8 cellular contexts compared by ENCODE assay signal in the genomic region with DNA sequence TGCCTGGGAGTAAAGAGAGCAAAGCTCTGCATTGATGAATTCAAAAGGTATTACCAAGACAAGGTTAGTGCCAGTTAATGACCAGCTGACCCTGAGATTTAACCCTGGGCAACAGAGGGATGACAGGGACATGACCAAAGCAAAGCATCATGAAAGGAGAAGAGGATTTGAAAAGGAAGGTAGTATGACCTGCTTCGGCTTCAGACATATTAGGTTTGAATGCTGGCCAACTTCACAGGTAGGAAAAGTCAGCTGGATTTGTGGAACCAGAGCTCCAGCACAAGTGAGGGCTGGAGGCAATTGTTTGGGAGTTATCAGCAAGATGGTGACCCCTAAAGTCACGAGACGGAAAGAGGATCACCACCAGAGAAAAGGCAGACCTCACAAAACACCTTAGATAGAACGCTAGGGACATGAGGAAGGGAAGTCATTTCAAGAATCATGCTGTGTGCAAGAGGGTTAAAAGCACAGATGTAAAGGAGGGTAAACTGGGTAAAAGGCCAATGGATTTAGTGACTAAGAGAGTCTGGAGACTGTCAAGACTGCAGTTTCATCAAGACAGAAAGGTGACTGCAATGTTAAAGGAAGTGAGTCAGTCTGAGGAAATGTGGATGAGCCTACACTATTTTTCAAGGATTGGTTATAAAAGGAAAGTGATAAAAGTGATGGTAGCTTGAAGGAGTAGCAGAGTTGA. TPM values are rescaled to one million over a fixed set of nuclear protein-coding genes. Genes with fewer than 3 reads are reported as not detected.
DNase-seq lines count a peak whose midpoint lies in the region; ATAC-seq and TF ChIP-seq lines count a peak whose summit lies in the region.

No MANE protein-coding gene starts in this region.

- no peak overlapping the region for H3K27ac Mint-ChIP-seq in activated CD4-positive, alpha-beta memory T cell treated with anti-CD3 and anti-CD28 coated beads for 36 hours

- H3K9me3 ChIP-seq in RWPE2 (ENCODE audit: severe bottlenecking), result no peaks in the 10 kb centered on the region

- H3K36me3 ChIP-seq in RWPE2 (ENCODE audit: low read depth), result peaks cover 6% of the 10 kb centered on the region; the same call in 1 of the 2 replicates

- no peaks in the 10 kb centered on the region for H3K9me3 Mint-ChIP-seq in activated CD4-positive, alpha-beta memory T cell treated with anti-CD3 and anti-CD28 coated beads for 36 hours

- H3K27me3 Mint-ChIP-seq in activated CD4-positive, alpha-beta memory T cell treated with anti-CD3 and anti-CD28 coated beads for 36 hours, result no peaks in the 10 kb centered on the region

- POLR2A ChIA-PET in activated CD4-positive, alpha-beta memory T cell treated with anti-CD3 and anti-CD28 coated beads for 36 hours (lab: Charles Lee), result no interaction called here

- CTCF ChIA-PET in activated CD4-positive, alpha-beta memory T cell treated with anti-CD3 and anti-CD28 coated beads for 36 hours (lab: Charles Lee), result no interaction called here

- no peak overlapping the region for H3K4me3 ChIP-seq in RWPE2 (ENCODE audit: severe bottlenecking)

- H3K4me3 Mint-ChIP-seq in activated CD4-positive, alpha-beta memory T cell treated with anti-CD3 and anti-CD28 coated beads for 36 hours, result no peak overlapping the region

- peaks cover 46% of the 10 kb centered on the region for H3K4me1 ChIP-seq in RWPE2 (ENCODE audit: insufficient read depth, poor library complexity, severe bottlenecking)

- intact Hi-C loops in left colon (cut with DNase I, micrococcal nuclease), result no loop called here
- intact Hi-C loops in activated CD4-positive, alpha-beta memory T cell treated with anti-CD3 and anti-CD28 coated beads for 36 hours (cut with micrococcal nuclease), result loop anchor here (5.0 kb wide), 1 partner anchor 108 kb away; no protein-coding TSS in a partner anchor

- ATAC-seq in RWPE2 (ENCODE audit: low read depth) (peak; percentile 90), left colon (peak; percentile 63), GM21825 (IDR thresholded peaks at IDR 0.05; ENCODE audit: unreplicated experiment) (no peak)

- no peaks in the 10 kb centered on the region for H3K27me3 ChIP-seq in RWPE2 (ENCODE audit: insufficient read depth, poor library complexity, severe bottlenecking)

- in situ Hi-C loops in KBM-7 (cut with MboI; ENCODE audit: low pct_unique_long_range_greater_than_20kb, low sequenced_read_pairs), result no loop called here

- no peak for TF ChIP-seq CTCF in RWPE2 (IDR thresholded peaks at IDR 0.05; ENCODE audit: poor library complexity, severe bottlenecking)

- DNase-seq in CD1c-positive myeloid dendritic cell (ENCODE audit: extremely low spot score), result peak; percentile 8
- DNase-seq in HCEC 1CT, result peak; percentile 91
- no peak for DNase-seq in RWPE2 (ENCODE audit: low spot score)
- no peak for DNase-seq in left colon
- no peak for DNase-seq in activated CD4-positive, alpha-beta memory T cell treated with anti-CD3 and anti-CD28 coated beads for 36 hours
- no peak for DNase-seq in KBM-7
- DNase-seq in KG1 (lab: John Stamatoyannopoulos, UW), result no peak

- no peaks in the 10 kb centered on the region for H3K36me3 Mint-ChIP-seq in activated CD4-positive, alpha-beta memory T cell treated with anti-CD3 and anti-CD28 coated beads for 36 hours

- peak overlapping the region; percentile 97 for H3K27ac ChIP-seq in RWPE2 (ENCODE audit: poor library complexity, severe bottlenecking)

- no peaks in the 10 kb centered on the region for H3K4me1 Mint-ChIP-seq in activated CD4-positive, alpha-beta memory T cell treated with anti-CD3 and anti-CD28 coated beads for 36 hours (ENCODE audit: low read depth)

RNA-seq across cellular contexts. Expression of gene SH3RF1, which starts 45.6 kb away (rescaled TPM):
- 10 to 100 TPM; 66.1 to 76.6 TPM for total RNA-seq in left colon
- under 1 TPM; 0.19 to 0.24 TPM for total RNA-seq in activated CD4-positive, alpha-beta memory T cell treated with anti-CD3 and anti-CD28 coated beads for 36 hours

Comparison
In these comparisons a context has a peak if more than half of its experiments do, and no peak if none do; other contexts are left out.
1. DNase-seq: peak in CD1c-positive myeloid dendritic cell (single experiment) and HCEC 1CT (single experiment); none in RWPE2 (single experiment), left colon (0 of 2), activated CD4-positive, alpha-beta memory T cell treated with anti-CD3 and anti-CD28 coated beads for 36 hours (single experiment), KBM-7 (single experiment) and KG1 (single experiment).
2. RNA of gene SH3RF1, which starts 45.6 kb away (total RNA-seq): 66.1 to 76.6 TPM in left colon; 0.19 to 0.24 TPM in activated CD4-positive, alpha-beta memory T cell treated with anti-CD3 and anti-CD28 coated beads for 36 hours; every median in the first group is over 10 times any median in the second.